Comparison of ENCODE assay signal across 31 cellular contexts in genomic region chr7:148735967-148736366, GRCh38.
"Had no signal": no experiment of that assay in that cellular context is flagged by ENCODE, and none has a peak within 500 bp of the region (broad histone marks: within the 10 kb centered on the region; RNA-seq: fewer than 3 reads in every experiment).

No MANE protein-coding gene starts in this region.

- H3K9me3 ChIP-seq: ovary, psoas muscle, spleen, suprapubic skin, testis, tibial artery, transverse colon, upper lobe of left lung, vagina had no signal

- H3K36me3 Mint-ChIP-seq: natural killer cell had no signal

- H3K27me3 ChIP-seq: neural progenitor cell, ovary, spleen, suprapubic skin, testis, tibial artery, transverse colon, upper lobe of left lung, vagina had no signal

- H3K27ac Mint-ChIP-seq: natural killer cell; nephron; neural progenitor cell; progenitor cell of endocrine pancreas; stimulated activated memory B cell treated with anti-CD40 and anti-IgM and Interleukin-4, amounts not matched to agents 10 μg/mL and 1 μg/mL and 100 μg/mL, for 72 hours; stimulated activated naive CD8-positive, alpha-beta T cell treated with anti-CD3 and anti-CD28 coated beads, Interleukin-15, amount 100 ng/mL, for 72 hours had no signal

- ATAC-seq: natural killer cell; psoas muscle; right cardiac atrium; sciatic nerve; stimulated activated memory B cell treated with anti-CD40 and anti-IgM and Interleukin-4, amounts not matched to agents 10 μg/mL and 1 μg/mL and 100 μg/mL, for 72 hours; stimulated activated naive CD8-positive, alpha-beta T cell treated with anti-CD3 and anti-CD28 coated beads, Interleukin-15, amount 100 ng/mL, for 72 hours; stimulated activated naive CD8-positive, alpha-beta T cell treated with anti-CD3 and anti-CD28 coated beads, Interleukin-15, Interleukin-2, amounts not matched to agents 100 U/mL and 50 U/mL, for 24 hours had no signal

- H3K4me2 ChIP-seq: neural progenitor cell, smooth muscle cell had no signal

- H3K9me3 Mint-ChIP-seq: natural killer cell; stimulated activated memory B cell treated with anti-CD40 and anti-IgM and Interleukin-4, amounts not matched to agents 10 μg/mL and 1 μg/mL and 100 μg/mL, for 72 hours had no signal

- H3K4me1 ChIP-seq: neural progenitor cell, testis, upper lobe of left lung had no signal

- H3K4me3 Mint-ChIP-seq: natural killer cell; nephron; neural progenitor cell; stimulated activated memory B cell treated with anti-CD40 and anti-IgM and Interleukin-4, amounts not matched to agents 10 μg/mL and 1 μg/mL and 100 μg/mL, for 72 hours; stimulated activated naive CD8-positive, alpha-beta T cell treated with anti-CD3 and anti-CD28 coated beads, Interleukin-15, amount 100 ng/mL, for 72 hours had no signal

- H3K27me3 Mint-ChIP-seq: progenitor cell of endocrine pancreas; stimulated activated memory B cell treated with anti-CD40 and anti-IgM and Interleukin-4, amounts not matched to agents 10 μg/mL and 1 μg/mL and 100 μg/mL, for 72 hours; stimulated activated naive CD8-positive, alpha-beta T cell treated with anti-CD3 and anti-CD28 coated beads, Interleukin-15, amount 100 ng/mL, for 72 hours had no signal

- H3K4me1 Mint-ChIP-seq: neural progenitor cell; stimulated activated memory B cell treated with anti-CD40 and anti-IgM and Interleukin-4, amounts not matched to agents 10 μg/mL and 1 μg/mL and 100 μg/mL, for 72 hours had no signal

- DNase-seq: natural killer cell; occipital lobe; ovary; posterior cingulate gyrus; psoas muscle; right cardiac atrium; spleen; stimulated activated CD4-positive, alpha-beta T cell treated with anti-CD3 and anti-CD28 coated beads, Interleukin-12 subunit alpha, Interleukin-12 subunit beta, amount 100 ng/mL, for 4 hours; stimulated activated CD4-positive, alpha-beta T cell treated with anti-CD3 and anti-CD28 coated beads, Interleukin-1b, Interleukin-23, amount 100 ng/mL, for 48 hours; stimulated activated CD4-positive, alpha-beta T cell treated with anti-CD3 and anti-CD28 coated beads, Interleukin-4, amount 100 ng/mL, for 1 hour; stimulated activated CD4-positive, alpha-beta T cell treated with anti-CD3 and anti-CD28 coated beads, Interleukin-4, amount 100 ng/mL, for 4 hours; stimulated activated CD8-positive, alpha-beta memory T cell treated with anti-CD3 and anti-CD28 coated beads, Interleukin-4, amount 100 ng/mL, for 48 hours; stimulated activated naive CD4-positive, alpha-beta T cell; stimulated activated naive CD8-positive, alpha-beta T cell treated with anti-CD3 and anti-CD28 coated beads, Interleukin-15, amount 100 ng/mL, for 72 hours; stimulated activated naive CD8-positive, alpha-beta T cell treated with anti-CD3 and anti-CD28 coated beads, Interleukin-15, Interleukin-2, amounts not matched to agents 100 U/mL and 50 U/mL, for 24 hours; substantia nigra; testis; tibial artery; transverse colon; upper lobe of left lung had no signal

- H3K27ac ChIP-seq: neural progenitor cell, ovary, parathyroid adenoma, skin epidermis, spleen, suprapubic skin, testis, tibial artery, transverse colon, upper lobe of left lung, vagina had no signal

- FAIRE-seq: urothelium cell line had no signal

- H2AFZ ChIP-seq: neural progenitor cell, parathyroid adenoma had no signal

- H3K4me3 ChIP-seq: neural progenitor cell, ovary, psoas muscle, skin epidermis, smooth muscle cell, spleen, suprapubic skin, testis, tibial artery, transverse colon, upper lobe of left lung, vagina had no signal

- H3K9ac ChIP-seq: neural progenitor cell, parathyroid adenoma had no signal

- H3K36me3 ChIP-seq: ovary had no signal
